In genomic region chr3:48301020-48301813, GRCh38 we compare ENCODE assay signal across 8 cellular contexts. TPM values are rescaled to one million over a fixed set of nuclear protein-coding genes. Genes with fewer than 3 reads are reported as not detected.
DNase-seq lines count a peak whose midpoint lies in the region; ATAC-seq, FAIRE-seq and TF ChIP-seq lines count a peak whose summit lies in the region.

TSS of gene NME6 (minus strand) at chr3:48301367.

- DNase-seq in GM06990 (ENCODE audit: extremely low read depth, insufficient read length) (peak; percentile 96), NCI-H1417 treated with DMSO at 0.1 percent for 48 hours (lab: John Stamatoyannopoulos, UW) (peak; percentile 54), SW 1271 (lab: John Stamatoyannopoulos, UW) (peak; percentile 78 to 82), Right ventricle myocardium inferior (ENCODE audit: missing footprints) (peak; percentile 97), pancreas (peak; percentile 89 to 97 (median 90)), thyroid gland (peak; percentile 91 to 94)
- DNase-seq in activated naive CD8-positive, alpha-beta T cell treated with anti-CD3 and anti-CD28 coated beads, Interleukin-2, amount 50 U/mL, for 16 hours (ENCODE audit: low read depth, low spot score), result peak; percentile 74

- peak within 1 kb of the TSS; percentile 90 for H3K4me3 ChIP-seq in GM06990 (replicated peaks; ENCODE audit: low read depth, low read length)
- H3K4me3 ChIP-seq in pancreas, result peak within 1 kb of the TSS; percentile 75 to 94 (median 88)
- H3K4me3 ChIP-seq in thyroid gland (replicated peaks in 1 of 3), result peak within 1 kb of the TSS; percentile 68 to 89 (median 83)

- H3K4me1 ChIP-seq in pancreas (peaks cover 12 to 31% (median 17%) of the 10 kb centered on the region in 3 donors), thyroid gland (peaks cover 27 to 30% of the 10 kb centered on the region in 2 donors)

- H3K36me3 ChIP-seq in GM06990 (ENCODE audit: control insufficient read depth, insufficient read depth, low read length) (peaks cover 7% of the 10 kb centered on the region), pancreas (peaks cover 0 to 7% (median 0%) of the 10 kb centered on the region in 3 donors), thyroid gland (peaks cover 3 to 4% of the 10 kb centered on the region in 2 donors)

- peak; percentile 76 for ATAC-seq in HG02678 (IDR thresholded peaks at IDR 0.05; ENCODE audit: unreplicated experiment)
- peak; percentile 99 for ATAC-seq in Right ventricle myocardium inferior
- peak; percentile 99 for ATAC-seq in pancreas

- intact Hi-C loops in Right ventricle myocardium inferior (cut with DNase I) (no loop called here), pancreas (cut with DNase I) (no loop called here), thyroid gland (cut with DNase I) (no loop called here)

- no peak for TF ChIP-seq CTCF in GM06990 (IDR thresholded peaks at IDR 0.05; ENCODE audit: insufficient read depth, low read length, poor library complexity, severe bottlenecking)
- TF ChIP-seq CTCF in pancreas (IDR thresholded peaks at IDR 0.05), result no peak
- peak in 1 of 6 experiments; percentile 18 for TF ChIP-seq CTCF in thyroid gland (IDR thresholded peaks at IDR 0.05)

- H3K27ac ChIP-seq in pancreas (peak within 1 kb of the TSS; percentile 90 to 96 (median 94)), thyroid gland (peak within 1 kb of the TSS; percentile 84 to 97 (median 97))

- H3K9me3 ChIP-seq in pancreas, result no peaks in the 10 kb centered on the region
- no peaks in the 10 kb centered on the region for H3K9me3 ChIP-seq in thyroid gland

- FAIRE-seq in pancreas (lab: Jason Lieb, UNC), result no peak

- peak in 1 of 2 donors; percentile 81 for TF ChIP-seq POLR2A in thyroid gland (IDR thresholded peaks at IDR 0.05)

- H3K27me3 ChIP-seq in GM06990 (replicated peaks; ENCODE audit: control insufficient read depth, insufficient read depth, low read length) (no peaks in the 10 kb centered on the region), pancreas (no peaks in the 10 kb centered on the region), thyroid gland (no peaks in the 10 kb centered on the region)

- 0 to 1% methylated on average over 59 to 70 of the region's 70 CpGs for WGBS in pancreas, 2 donors
- whole genome bisulfite sequencing in thyroid gland, 2 donors, result 0 to 1% methylated on average over 14 to 20 of the region's 70 CpGs

RNA-seq across cellular contexts. Expression of gene NME6, which starts in this region (rescaled TPM):
- total RNA-seq in Right ventricle myocardium inferior, result 20.0 TPM
- 10 to 100 TPM; 12.4 to 17.3 (median 13.8) TPM for total RNA-seq in pancreas
- 10 to 100 TPM; 11.6 to 14.5 TPM for polyA plus RNA-seq in pancreas
- 10 to 100 TPM; 34.3 to 56.6 (median 44.6) TPM for total RNA-seq in thyroid gland

Comparison
In these comparisons a context has a peak if more than half of its experiments do, and no peak if none do; other contexts are left out.
1. Peak in every context shown above with its lines: DNase-seq, ATAC-seq, H3K4me3 ChIP-seq and H3K27ac ChIP-seq.